ENCODE assay signal across 15 cellular contexts in the genomic region with DNA sequence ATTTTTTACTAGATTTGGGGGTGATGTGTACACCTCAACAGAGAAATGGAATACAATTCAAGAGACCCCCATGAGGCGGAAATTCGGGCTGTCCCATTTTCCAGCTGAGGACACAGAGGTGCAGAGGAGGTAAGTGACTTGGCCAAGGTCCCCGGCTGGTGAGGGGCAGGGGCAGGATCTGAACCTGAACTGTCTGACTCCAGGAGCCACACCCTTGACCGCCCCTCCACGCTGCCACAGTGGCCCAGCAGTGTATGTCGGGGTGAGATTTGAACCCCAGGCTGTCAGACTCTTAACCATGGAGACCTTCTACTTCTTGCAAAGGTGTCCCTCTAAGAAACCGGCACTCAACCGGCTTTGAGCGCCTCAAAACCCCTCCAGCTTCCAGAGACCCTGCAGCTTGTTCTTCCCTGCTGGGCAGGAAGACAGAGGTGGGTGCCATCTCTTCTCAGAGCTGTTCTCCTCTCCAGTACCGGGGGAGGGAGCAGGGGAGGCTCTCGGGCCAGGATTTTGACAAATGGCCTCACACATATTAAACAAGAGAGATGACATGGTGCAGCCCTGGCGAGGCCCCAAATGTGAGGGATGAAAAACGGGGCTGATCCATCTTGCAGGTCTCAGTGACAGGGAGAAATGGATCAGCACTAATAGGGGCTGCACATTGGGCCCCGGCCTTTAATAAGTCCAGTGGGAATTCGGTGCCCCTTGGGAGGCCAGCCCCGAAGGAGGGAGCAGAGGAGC.
"Had no signal": no experiment of that assay in that cellular context is flagged by ENCODE, and none has a peak within 500 bp of the region (broad histone marks: within the 10 kb centered on the region; RNA-seq: fewer than 3 reads in every experiment).

No MANE protein-coding gene starts in this region.

- H3K9me3 Mint-ChIP-seq: natural killer cell had no signal

- H3K4me1 ChIP-seq: colonic mucosa, right atrium auricular region had no signal

- H3K4me3 Mint-ChIP-seq: mesothelial cell of epicardium; natural killer cell; neural crest cell; stimulated activated memory B cell treated with anti-CD40 and anti-IgM and Interleukin-4, amounts not matched to agents 10 μg/mL and 1 μg/mL and 100 μg/mL, for 72 hours; stimulated activated naive CD8-positive, alpha-beta T cell treated with anti-CD3 and anti-CD28 coated beads, Interleukin-15, Interleukin-2, amounts not matched to agents 100 ng/mL and 50 ng/mL, for 24 hours had no signal

- H3K9me3 ChIP-seq: colonic mucosa, right atrium auricular region, thoracic aorta had no signal

- H3K36me3 ChIP-seq: colonic mucosa, right atrium auricular region, thoracic aorta had no signal

- ATAC-seq: left lobe of liver; natural killer cell; stimulated activated memory B cell treated with anti-CD40 and anti-IgM and Interleukin-4, amounts not matched to agents 10 μg/mL and 1 μg/mL and 100 μg/mL, for 72 hours had no signal

- H3K27me3 ChIP-seq: colonic mucosa, right atrium auricular region had no signal

- H3K4me1 Mint-ChIP-seq: mesothelial cell of epicardium; natural killer cell; stimulated activated memory B cell treated with anti-CD40 and anti-IgM and Interleukin-4, amounts not matched to agents 10 μg/mL and 1 μg/mL and 100 μg/mL, for 72 hours had no signal

- DNase-seq: colonic mucosa; dermis blood vessel endothelial cell; effector CD4-positive, alpha-beta T cell; foreskin melanocyte; hippocampal formation; natural killer cell; stimulated activated CD4-positive, alpha-beta T cell treated with anti-CD3 and anti-CD28 coated beads, Interleukin-4, amount 100 ng/mL, for 24 hours had no signal

- H3K27ac ChIP-seq: colonic mucosa, right atrium auricular region, thoracic aorta had no signal

- H3K36me3 Mint-ChIP-seq: mesothelial cell of epicardium; stimulated activated memory B cell treated with anti-CD40 and anti-IgM and Interleukin-4, amounts not matched to agents 10 μg/mL and 1 μg/mL and 100 μg/mL, for 72 hours had no signal

- H3K4me3 ChIP-seq: colonic mucosa, right atrium auricular region, smooth muscle cell, thoracic aorta had no signal

- H3K27ac Mint-ChIP-seq: mesothelial cell of epicardium; natural killer cell; stimulated activated memory B cell treated with anti-CD40 and anti-IgM and Interleukin-4, amounts not matched to agents 10 μg/mL and 1 μg/mL and 100 μg/mL, for 72 hours; stimulated activated naive CD8-positive, alpha-beta T cell treated with anti-CD3 and anti-CD28 coated beads, Interleukin-15, Interleukin-2, amounts not matched to agents 100 ng/mL and 50 ng/mL, for 24 hours had no signal
